Comparison of ENCODE assay signal across 11 cellular contexts in genomic region chr21:43332872-43333300, GRCh38.
DNase-seq lines count a peak whose midpoint lies in the region; ATAC-seq and TF ChIP-seq lines count a peak whose summit lies in the region.
"Had no signal": no experiment of that assay in that cellular context is flagged by ENCODE, and none has a peak within 500 bp of the region (broad histone marks: within the 10 kb centered on the region; RNA-seq: fewer than 3 reads in every experiment).

No MANE protein-coding gene starts in this region.

- no peak for TF ChIP-seq CTCF in upper lobe of right lung (IDR thresholded peaks at IDR 0.05)

- H3K27ac ChIP-seq in epithelial cell of prostate (peak overlapping the region; percentile 86), muscle layer of colon (ENCODE audit: low read depth, low read length) (peak overlapping the region; percentile 29), upper lobe of right lung (peak overlapping the region; percentile 77)

- H3K4me3 ChIP-seq in muscle layer of colon (ENCODE audit: low read depth in 1 of 2, low read length in 2 of 2) (peak overlapping the region; percentile 41 to 50), upper lobe of right lung (peak overlapping the region; percentile 19)

- intact Hi-C loops in upper lobe of right lung (cut with DNase I) = no loop called here

- POLR2A ChIA-PET in activated naive CD8-positive, alpha-beta T cell treated with anti-CD3 and anti-CD28 coated beads, Interleukin-2, amount 10 ng/mL, durations not matched to agents 7 days and 5 days (lab: Charles Lee) = no interaction called here

- peaks cover 10% of the 10 kb centered on the region for H3K36me3 Mint-ChIP-seq in activated naive CD8-positive, alpha-beta T cell treated with anti-CD3 and anti-CD28 coated beads, Interleukin-2, amount 10 ng/mL, durations not matched to agents 7 days and 5 days
- H3K36me3 Mint-ChIP-seq in activated naive CD8-positive, alpha-beta T cell treated with anti-CD3 and anti-CD28 coated beads for 36 hours = peaks cover 2% of the 10 kb centered on the region
- H3K36me3 Mint-ChIP-seq: activated naive CD4-positive, alpha-beta T cell treated with anti-CD3 and anti-CD28 coated beads, Interleukin-2, amount 50 U/mL, for 72 hours had no signal

- H3K9me3 ChIP-seq in muscle layer of colon (ENCODE audit: low read length) = no peaks in the 10 kb centered on the region
- H3K9me3 ChIP-seq in upper lobe of right lung = no peaks in the 10 kb centered on the region

- H3K27me3 ChIP-seq in muscle layer of colon (ENCODE audit: control insufficient read depth in 1 of 2, insufficient read depth in 2 of 2, low read length in 2 of 2) = peaks cover 0 to 5% of the 10 kb centered on the region in 2 donors
- H3K27me3 ChIP-seq in upper lobe of right lung = no peaks in the 10 kb centered on the region

- peaks cover 2% of the 10 kb centered on the region for H3K27me3 Mint-ChIP-seq in activated naive CD8-positive, alpha-beta T cell treated with anti-CD3 and anti-CD28 coated beads, Interleukin-2, amount 10 ng/mL, durations not matched to agents 7 days and 5 days
- H3K27me3 Mint-ChIP-seq in activated naive CD8-positive, alpha-beta T cell treated with anti-CD3 and anti-CD28 coated beads for 36 hours = no peaks in the 10 kb centered on the region

- H3K4me1 Mint-ChIP-seq in activated naive CD8-positive, alpha-beta T cell treated with anti-CD3 and anti-CD28 coated beads, Interleukin-2, amount 10 ng/mL, durations not matched to agents 7 days and 5 days = peaks cover 28% of the 10 kb centered on the region
- no peaks in the 10 kb centered on the region for H3K4me1 Mint-ChIP-seq in activated naive CD8-positive, alpha-beta T cell treated with anti-CD3 and anti-CD28 coated beads for 36 hours

- no peak for ATAC-seq in activated naive CD8-positive, alpha-beta T cell treated with anti-CD3 and anti-CD28 coated beads, Interleukin-2, amount 10 ng/mL, durations not matched to agents 7 days and 5 days (ENCODE audit: low read depth)
- peak; percentile 4 for ATAC-seq in upper lobe of right lung
- no peak for ATAC-seq in HG02571 (IDR thresholded peaks at IDR 0.05; ENCODE audit: unreplicated experiment)
- ATAC-seq: activated CD4-positive, alpha-beta T cell treated with anti-CD3 and anti-CD28 coated beads for 36 hours; activated naive CD4-positive, alpha-beta T cell treated with anti-CD3 and anti-CD28 coated beads, Interleukin-2, amount 50 U/mL, for 72 hours had no signal

- H3K4me3 Mint-ChIP-seq in activated naive CD8-positive, alpha-beta T cell treated with anti-CD3 and anti-CD28 coated beads, Interleukin-2, amount 10 ng/mL, durations not matched to agents 7 days and 5 days = no peak overlapping the region
- H3K4me3 Mint-ChIP-seq in activated naive CD8-positive, alpha-beta T cell treated with anti-CD3 and anti-CD28 coated beads for 36 hours = no peak overlapping the region
- H3K4me3 Mint-ChIP-seq: activated CD4-positive, alpha-beta T cell treated with anti-CD3 and anti-CD28 coated beads for 36 hours; nephron progenitor cell had no signal

- H3K4me1 ChIP-seq in muscle layer of colon (ENCODE audit: insufficient read depth, low read length) (peaks cover 22% of the 10 kb centered on the region), upper lobe of right lung (peaks cover 21% of the 10 kb centered on the region)

- H3K9ac ChIP-seq in muscle layer of colon (ENCODE audit: low read length) = no peak overlapping the region

- no peak for DNase-seq in activated naive CD8-positive, alpha-beta T cell treated with anti-CD3 and anti-CD28 coated beads, Interleukin-2, amount 10 ng/mL, durations not matched to agents 7 days and 5 days
- DNase-seq in activated naive CD8-positive, alpha-beta T cell treated with anti-CD3 and anti-CD28 coated beads for 36 hours = no peak
- no peak for DNase-seq in epithelial cell of prostate (ENCODE audit: low read depth, low spot score)
- DNase-seq in upper lobe of right lung = no peak
- DNase-seq in activated effector memory CD4-positive, alpha-beta T cell treated with anti-CD3 and anti-CD28 coated beads, Interleukin-2, amount 50 U/mL, for 16 hours = no peak
- DNase-seq in middle frontal gyrus (ENCODE audit: extremely low spot score, low spot score) = no peak
- DNase-seq: activated CD4-positive, alpha-beta T cell treated with anti-CD3 and anti-CD28 coated beads for 36 hours had no signal

- peaks cover 19% of the 10 kb centered on the region for H3K9me3 Mint-ChIP-seq in activated naive CD8-positive, alpha-beta T cell treated with anti-CD3 and anti-CD28 coated beads, Interleukin-2, amount 10 ng/mL, durations not matched to agents 7 days and 5 days
- H3K9me3 Mint-ChIP-seq in activated naive CD8-positive, alpha-beta T cell treated with anti-CD3 and anti-CD28 coated beads for 36 hours = peaks cover 3% of the 10 kb centered on the region

- H3K27ac Mint-ChIP-seq in activated naive CD8-positive, alpha-beta T cell treated with anti-CD3 and anti-CD28 coated beads, Interleukin-2, amount 10 ng/mL, durations not matched to agents 7 days and 5 days = peak overlapping the region; percentile 4
- H3K27ac Mint-ChIP-seq in activated naive CD8-positive, alpha-beta T cell treated with anti-CD3 and anti-CD28 coated beads for 36 hours = no peak overlapping the region
- H3K27ac Mint-ChIP-seq: activated CD4-positive, alpha-beta T cell treated with anti-CD3 and anti-CD28 coated beads for 36 hours; activated naive CD4-positive, alpha-beta T cell treated with anti-CD3 and anti-CD28 coated beads, Interleukin-2, amount 50 U/mL, for 72 hours had no signal

- H3K36me3 ChIP-seq in muscle layer of colon (ENCODE audit: insufficient read depth, low read length) (no peaks in the 10 kb centered on the region), upper lobe of right lung (no peaks in the 10 kb centered on the region)

Comparison
In these comparisons a context has a peak if more than half of its experiments do, and no peak if none do; other contexts are left out.
1. H3K27ac ChIP-seq: peak in every context shown above with its lines; median percentile 86 in epithelial cell of prostate; 77 in upper lobe of right lung; 29 in muscle layer of colon.